Comparison of ENCODE assay signal across 1 cellular context in genomic region chr1:30329802-30330557, GRCh38.
TF ChIP-seq lines count a peak whose summit lies in the region.

No MANE protein-coding gene starts in this region.

TF ChIP-seq in WTC11, 78 proteins besides CTCF, POLR2A, EP300 and RAD21 (continued from another document):
- TF ChIP-seq OVOL2 (CRISPR knock-in tag; IDR thresholded peaks at IDR 0.05; ENCODE audit: borderline replicate concordance), result no peak
- no peak for TF ChIP-seq JAZF1 (CRISPR knock-in tag; IDR thresholded peaks at IDR 0.05)
- TF ChIP-seq, protein P1, sequence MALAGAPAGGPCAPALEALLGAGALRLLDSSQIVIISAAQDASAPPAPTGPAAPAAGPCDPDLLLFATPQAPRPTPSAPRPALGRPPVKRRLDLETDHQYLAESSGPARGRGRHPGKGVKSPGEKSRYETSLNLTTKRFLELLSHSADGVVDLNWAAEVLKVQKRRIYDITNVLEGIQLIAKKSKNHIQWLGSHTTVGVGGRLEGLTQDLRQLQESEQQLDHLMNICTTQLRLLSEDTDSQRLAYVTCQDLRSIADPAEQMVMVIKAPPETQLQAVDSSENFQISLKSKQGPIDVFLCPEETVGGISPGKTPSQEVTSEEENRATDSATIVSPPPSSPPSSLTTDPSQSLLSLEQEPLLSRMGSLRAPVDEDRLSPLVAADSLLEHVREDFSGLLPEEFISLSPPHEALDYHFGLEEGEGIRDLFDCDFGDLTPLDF (CRISPR knock-in tag; IDR thresholded peaks at IDR 0.05), result no peak
- TF ChIP-seq, protein P2, sequence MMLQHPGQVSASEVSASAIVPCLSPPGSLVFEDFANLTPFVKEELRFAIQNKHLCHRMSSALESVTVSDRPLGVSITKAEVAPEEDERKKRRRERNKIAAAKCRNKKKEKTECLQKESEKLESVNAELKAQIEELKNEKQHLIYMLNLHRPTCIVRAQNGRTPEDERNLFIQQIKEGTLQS (CRISPR knock-in tag; conservative IDR thresholded peaks at IDR 0.05), result no peak
- no peak for TF ChIP-seq SOX15 (CRISPR knock-in tag; IDR thresholded peaks at IDR 0.05)
- TF ChIP-seq ESRRA (CRISPR knock-in tag; IDR thresholded peaks at IDR 0.05; ENCODE audit: borderline replicate concordance), result no peak
- no peak for TF ChIP-seq TCF7 (CRISPR knock-in tag; IDR thresholded peaks at IDR 0.05; ENCODE audit: low read depth)
- TF ChIP-seq FOXJ3 (CRISPR knock-in tag; IDR thresholded peaks at IDR 0.05; ENCODE audit: borderline replicate concordance), result no peak
TF ChIP-seq in WTC11: peak in this region for 0.
